In genomic region chr7:151439855-151440798, GRCh38 we compare ENCODE assay signal across 9 cellular contexts. TPM values are rescaled to one million over a fixed set of nuclear protein-coding genes. Genes with fewer than 3 reads are reported as not detected.
A peak's percentile ranks its signal among the peaks of the same experiment; 100 is the strongest.
DNase-seq lines count a peak whose midpoint lies in the region; ATAC-seq, FAIRE-seq and TF ChIP-seq lines count a peak whose summit lies in the region.
"Had no signal": no experiment of that assay in that cellular context is flagged by ENCODE, and none has a peak within 500 bp of the region (broad histone marks: within the 10 kb centered on the region; RNA-seq: fewer than 3 reads in every experiment).

Gene CRYGN, minus strand, starts transcription at chr7:151440141. Its CDS starts 224 bp downstream, at chr7:151439917.

- H3K27ac ChIP-seq in IMR-90 (ENCODE audit: insufficient read depth, low read length) (no peak within 1 kb of the TSS), ectodermal cell (ENCODE audit: insufficient read depth, low read depth, low read length, poor library complexity, severe bottlenecking) (no peak within 1 kb of the TSS), neural cell (ENCODE audit: low read length) (no peak within 1 kb of the TSS)

- H4K5ac ChIP-seq in IMR-90 (ENCODE audit: low read depth, low read length) = no peak within 1 kb of the TSS; the same call in 1 of the 2 replicates

- no peak for FAIRE-seq in GM19239 (lab: Jason Lieb, UNC)

- no peak for TF ChIP-seq CTCF in IMR-90 (conservative IDR thresholded peaks at IDR 0.05; ENCODE audit: low read depth, low read length)
- TF ChIP-seq CTCF in neural cell (IDR thresholded peaks at IDR 0.05; ENCODE audit: poor library complexity, severe bottlenecking) = no peak

- no peaks in the 10 kb centered on the region for H4K20me1 ChIP-seq in IMR-90 (ENCODE audit: insufficient read depth, low read length)
- H4K20me1 ChIP-seq in neural cell (ENCODE audit: insufficient read depth) = no peaks in the 10 kb centered on the region

- POLR2A ChIA-PET in IMR-90 (lab: Charles Lee; ENCODE audit: unreplicated experiment) = no interaction called here

- no peak within 1 kb of the TSS for H2BK15ac ChIP-seq in IMR-90 (ENCODE audit: low read depth, low read length)

- intact Hi-C loops in IMR-90 (cut with micrococcal nuclease) = no loop called here

- no peak within 1 kb of the TSS for H4K91ac ChIP-seq in IMR-90 (ENCODE audit: insufficient read depth, low read depth, low read length)

- H3K27me3 ChIP-seq in IMR-90 (ENCODE audit: control insufficient read depth, insufficient read depth, low read length) (peaks cover 17% of the 10 kb centered on the region), ectodermal cell (ENCODE audit: control insufficient read depth, insufficient read depth, low read length, poor library complexity, severe bottlenecking) (peaks cover 34% of the 10 kb centered on the region), neural cell (ENCODE audit: insufficient read depth, low read depth, low read length) (peaks cover 15% of the 10 kb centered on the region)

- TF ChIP-seq EP300 in neural cell (conservative IDR thresholded peaks at IDR 0.05; ENCODE audit: poor library complexity, severe bottlenecking) = no peak

- 43% methylated on average over 7 of the region's 51 CpGs; no CpG with 5 or more reads in 1 of the 2 experiments for WGBS in IMR-90 (ENCODE audit: extremely low coverage in 2 of 2, insufficient read length in 1 of 2), 2 experiments
- 3% methylated on average over 49 to 50 of the region's 51 CpGs for WGBS in ectodermal cell, 2 experiments

- H2AFZ ChIP-seq in IMR-90 (replicated peaks; ENCODE audit: low read length, poor library complexity) = peak within 1 kb of the TSS; percentile 81
- no peak within 1 kb of the TSS for H2AFZ ChIP-seq in neural cell (ENCODE audit: low read depth, low read length)

- H3K14ac ChIP-seq in IMR-90 (replicated peaks; ENCODE audit: low read depth, low read length) = no peak within 1 kb of the TSS

- no peaks in the 10 kb centered on the region for H3K79me1 ChIP-seq in IMR-90 (ENCODE audit: low read depth in 1 of 2, low read length in 2 of 2)

- ATAC-seq in IMR-90 (ENCODE audit: low read depth) = no peak; the same call in 1 of the 2 replicates
- ATAC-seq in HG02610 (IDR thresholded peaks at IDR 0.05; ENCODE audit: unreplicated experiment) = no peak

- CTCF ChIA-PET in IMR-90 (lab: Yijun Ruan, JAX) = interaction anchor here (0.6 to 0.8 kb wide), 2 partner anchors 72 to 83 kb away, joined by 3 read pairs; no protein-coding TSS in a partner anchor

- H3F3A ChIP-seq in neural cell (ENCODE audit: insufficient read depth, low read length, poor library complexity, severe bottlenecking) = no peaks in the 10 kb centered on the region

- no peak within 1 kb of the TSS for H2AK9ac ChIP-seq in IMR-90 (replicated peaks; ENCODE audit: low read depth, low read length, poor library complexity)

- H3K9me3 ChIP-seq in IMR-90 (ENCODE audit: control insufficient read depth, insufficient read depth, low read length) = no peaks in the 10 kb centered on the region
- no peaks in the 10 kb centered on the region for H3K9me3 ChIP-seq in ectodermal cell (ENCODE audit: control insufficient read depth, low read length)
- H3K9me3 ChIP-seq in neural cell (ENCODE audit: low read length) = no peaks in the 10 kb centered on the region

- peak; percentile 47 for DNase-seq in AG20443 (ENCODE audit: low spot score)
- DNase-seq in IMR-90 = no peak
- DNase-seq in GM19239 (ENCODE audit: insufficient read length, low spot score) = no peak
- no peak for DNase-seq in RKO (ENCODE audit: low spot score)
- DNase-seq in NCI-H1105 (lab: John Stamatoyannopoulos, UW) = no peak

- no peak for TF ChIP-seq RAD21 in IMR-90 (IDR thresholded peaks at IDR 0.05; ENCODE audit: low read length)
- TF ChIP-seq RAD21 in neural cell (conservative IDR thresholded peaks at IDR 0.05) = no peak

- H3K79me2 ChIP-seq in neural cell (replicated peaks; ENCODE audit: insufficient read depth, low read length) = no peaks in the 10 kb centered on the region

- no peak within 1 kb of the TSS for H3K23ac ChIP-seq in IMR-90 (ENCODE audit: low read depth, low read length)

- H4K8ac ChIP-seq in IMR-90 (ENCODE audit: low read depth in 2 of 2, low read length in 2 of 2) = no peak within 1 kb of the TSS

- in situ Hi-C loops in IMR-90 (cut with MboI; ENCODE audit: low sequenced_read_pairs) = no loop called here

- no peak within 1 kb of the TSS for H3K4me3 ChIP-seq in IMR-90 (ENCODE audit: insufficient read depth, low read depth, low read length)
- H3K4me3 ChIP-seq in ectodermal cell (ENCODE audit: insufficient read depth, low read depth, low read length) = peak within 1 kb of the TSS; percentile 50
- peak within 1 kb of the TSS; percentile 56 for H3K4me3 ChIP-seq in neural cell (ENCODE audit: low read length)

- dilution Hi-C loops in IMR-90 (cut with HindIII; ENCODE audit: low sequenced_read_pairs, unreplicated experiment) = no loop called here

- H3K4me2 ChIP-seq in IMR-90 (ENCODE audit: low read depth, low read length) (peak within 1 kb of the TSS; percentile 43; the same call in 1 of the 2 replicates), neural cell (ENCODE audit: low read length) (no peak within 1 kb of the TSS)

- no peaks in the 10 kb centered on the region for H3K36me3 ChIP-seq in IMR-90 (ENCODE audit: control insufficient read depth, insufficient read depth, low read length)
- H3K36me3 ChIP-seq in ectodermal cell (ENCODE audit: control insufficient read depth, insufficient read depth, low read length) = no peaks in the 10 kb centered on the region
- no peaks in the 10 kb centered on the region for H3K36me3 ChIP-seq in neural cell (ENCODE audit: insufficient read depth, low read length)

- no peak within 1 kb of the TSS; the same call in 1 of the 2 replicates for H3K18ac ChIP-seq in IMR-90 (ENCODE audit: low read depth, low read length)

- H3K4ac ChIP-seq in IMR-90 (ENCODE audit: low read depth, low read length) = no peak within 1 kb of the TSS

- H3K9ac ChIP-seq in IMR-90 (ENCODE audit: low read depth, low read length) = no peak within 1 kb of the TSS
- H3K9ac ChIP-seq in neural cell (ENCODE audit: low read length) = no peak within 1 kb of the TSS

- no peak for TF ChIP-seq POLR2A in IMR-90 (IDR thresholded peaks at IDR 0.05; ENCODE audit: low read depth, low read length)

- no peak within 1 kb of the TSS for H2BK5ac ChIP-seq in IMR-90 (ENCODE audit: low read depth, low read length, poor library complexity, severe bottlenecking)

- no TSS peak for BruUV-seq in IMR-90 (replicated peaks; lab: Mats Ljungman, UMichigan)

- no peak within 1 kb of the TSS for H3K56ac ChIP-seq in IMR-90 (ENCODE audit: extremely low read depth, insufficient read depth, low read length)

- H2BK20ac ChIP-seq in IMR-90 (ENCODE audit: low read depth, low read length) = no peak within 1 kb of the TSS

- no peak within 1 kb of the TSS for H2AK5ac ChIP-seq in IMR-90 (ENCODE audit: low read depth, low read length)

- no peaks in the 10 kb centered on the region for H3K9me1 ChIP-seq in IMR-90 (ENCODE audit: insufficient read depth, low read length)

- H2BK120ac ChIP-seq in IMR-90 (ENCODE audit: low read depth, low read length) = no peak within 1 kb of the TSS

- no peaks in the 10 kb centered on the region for H3K9me2 ChIP-seq in neural cell (ENCODE audit: insufficient read depth, low read length)

- peaks cover 6% of the 10 kb centered on the region; the same call in 1 of the 2 replicates for H3K4me1 ChIP-seq in IMR-90 (ENCODE audit: control insufficient read depth, insufficient read depth, low read length)
- H3K4me1 ChIP-seq in ectodermal cell (ENCODE audit: control insufficient read depth, insufficient read depth, low read length) = no peaks in the 10 kb centered on the region

TF ChIP-seq in IMR-90, 13 proteins besides CTCF, POLR2A, EP300 and RAD21:
- TF ChIP-seq MAFK (IDR thresholded peaks at IDR 0.05; ENCODE audit: low read depth, low read length) = no peak
- TF ChIP-seq, protein P1, sequence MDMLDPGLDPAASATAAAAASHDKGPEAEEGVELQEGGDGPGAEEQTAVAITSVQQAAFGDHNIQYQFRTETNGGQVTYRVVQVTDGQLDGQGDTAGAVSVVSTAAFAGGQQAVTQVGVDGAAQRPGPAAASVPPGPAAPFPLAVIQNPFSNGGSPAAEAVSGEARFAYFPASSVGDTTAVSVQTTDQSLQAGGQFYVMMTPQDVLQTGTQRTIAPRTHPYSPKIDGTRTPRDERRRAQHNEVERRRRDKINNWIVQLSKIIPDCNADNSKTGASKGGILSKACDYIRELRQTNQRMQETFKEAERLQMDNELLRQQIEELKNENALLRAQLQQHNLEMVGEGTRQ (IDR thresholded peaks at IDR 0.05; ENCODE audit: low read depth, low read length) = no peak
TF ChIP-seq in IMR-90: peak in this region for 0.

TF ChIP-seq in neural cell, 6 proteins besides CTCF, POLR2A, EP300 and RAD21 (continues in another document):
- TF ChIP-seq, protein P2, sequence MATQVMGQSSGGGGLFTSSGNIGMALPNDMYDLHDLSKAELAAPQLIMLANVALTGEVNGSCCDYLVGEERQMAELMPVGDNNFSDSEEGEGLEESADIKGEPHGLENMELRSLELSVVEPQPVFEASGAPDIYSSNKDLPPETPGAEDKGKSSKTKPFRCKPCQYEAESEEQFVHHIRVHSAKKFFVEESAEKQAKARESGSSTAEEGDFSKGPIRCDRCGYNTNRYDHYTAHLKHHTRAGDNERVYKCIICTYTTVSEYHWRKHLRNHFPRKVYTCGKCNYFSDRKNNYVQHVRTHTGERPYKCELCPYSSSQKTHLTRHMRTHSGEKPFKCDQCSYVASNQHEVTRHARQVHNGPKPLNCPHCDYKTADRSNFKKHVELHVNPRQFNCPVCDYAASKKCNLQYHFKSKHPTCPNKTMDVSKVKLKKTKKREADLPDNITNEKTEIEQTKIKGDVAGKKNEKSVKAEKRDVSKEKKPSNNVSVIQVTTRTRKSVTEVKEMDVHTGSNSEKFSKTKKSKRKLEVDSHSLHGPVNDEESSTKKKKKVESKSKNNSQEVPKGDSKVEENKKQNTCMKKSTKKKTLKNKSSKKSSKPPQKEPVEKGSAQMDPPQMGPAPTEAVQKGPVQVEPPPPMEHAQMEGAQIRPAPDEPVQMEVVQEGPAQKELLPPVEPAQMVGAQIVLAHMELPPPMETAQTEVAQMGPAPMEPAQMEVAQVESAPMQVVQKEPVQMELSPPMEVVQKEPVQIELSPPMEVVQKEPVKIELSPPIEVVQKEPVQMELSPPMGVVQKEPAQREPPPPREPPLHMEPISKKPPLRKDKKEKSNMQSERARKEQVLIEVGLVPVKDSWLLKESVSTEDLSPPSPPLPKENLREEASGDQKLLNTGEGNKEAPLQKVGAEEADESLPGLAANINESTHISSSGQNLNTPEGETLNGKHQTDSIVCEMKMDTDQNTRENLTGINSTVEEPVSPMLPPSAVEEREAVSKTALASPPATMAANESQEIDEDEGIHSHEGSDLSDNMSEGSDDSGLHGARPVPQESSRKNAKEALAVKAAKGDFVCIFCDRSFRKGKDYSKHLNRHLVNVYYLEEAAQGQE (IDR thresholded peaks at IDR 0.05; ENCODE audit: borderline replicate concordance) = no peak
- TF ChIP-seq POLR2AphosphoS5 (IDR thresholded peaks at IDR 0.05) (no peak), TAF1 (IDR thresholded peaks at IDR 0.05; ENCODE audit: low read depth) (no peak)

RNA-seq across cellular contexts. Expression of gene CRYGN, which starts in this region (rescaled TPM):
- not detected in 2 replicates for total RNA-seq in IMR-90 (2012; rRNA removed)
- polyA plus RNA-seq in IMR-90 (2012; rRNA removed) (not detected in 2 replicates), neural cell (not detected in 2 replicates)
- polyA plus RNA-seq in IMR-90 (2012; cell fraction: cytosol; rRNA removed) = not detected in 2 replicates
- polyA plus RNA-seq in IMR-90 (2012; cell fraction: nucleus; rRNA removed; ENCODE audit: low replicate concordance) = 0.12 and 0.14 TPM in 2 replicates
- polyA plus RNA-seq in ectodermal cell (2013, experiment 1 of 4) = not detected
- polyA plus RNA-seq in ectodermal cell (2013, experiment 2 of 4) = 0.30 TPM
- polyA plus RNA-seq in ectodermal cell (2013, experiment 3 of 4) = 0.32 TPM
- 0.61 TPM for polyA plus RNA-seq in ectodermal cell (2013, experiment 4 of 4)
- not detected in 2 replicates for polyA minus RNA-seq in neural cell
- total RNA-seq: mononuclear cell had no signal
